In genomic region chr3:15601399-15602145, GRCh38 we compare ENCODE assay signal across 8 cellular contexts. TPM values are rescaled to one million over a fixed set of nuclear protein-coding genes. Genes with fewer than 3 reads are reported as not detected.
DNase-seq lines count a peak whose midpoint lies in the region; FAIRE-seq and TF ChIP-seq lines count a peak whose summit lies in the region.

BTD (plus strand) TSS chr3:15601745; CDS start chr3:15635440, 33,695 bp downstream.
HACL1 (minus strand) TSS chr3:15601569; CDS start chr3:15601463, 106 bp downstream.

- H3K9me2 ChIP-seq in MM.1S (replicated peaks; ENCODE audit: insufficient read depth, low read length): no peaks in the 10 kb centered on the region

- FAIRE-seq in H54 (lab: Jason Lieb, UNC): peak; percentile 97

- H4K20me1 ChIP-seq in MM.1S (ENCODE audit: insufficient read depth, low read length): no peaks in the 10 kb centered on the region

- H3K4me1 ChIP-seq in ES-I3 (ENCODE audit: insufficient read depth, low read length) (0 out of 2 replicates have a peak, but pooled peaks cover 5% of the 10 kb centered on the region), MM.1S (ENCODE audit: low read length) (peaks cover 8% of the 10 kb centered on the region; the same call in 1 of the 2 replicates), tibial artery (peaks cover 0 to 20% (median 12%) of the 10 kb centered on the region in 4 donors)

- H3K27me3 Mint-ChIP-seq in osteocyte (ENCODE audit: unreplicated experiment): no peaks in the 10 kb centered on the region

- H3K4me3 ChIP-seq in MM.1S (ENCODE audit: low read length) (peak within 1 kb of the TSS; percentile 89), tibial artery (peak within 1 kb of the TSS; percentile 64 to 78)

- no peaks in the 10 kb centered on the region for H3K9me3 ChIP-seq in ES-I3 (ENCODE audit: control insufficient read depth, insufficient read depth, low read length)
- H3K9me3 ChIP-seq in MM.1S (replicated peaks; ENCODE audit: insufficient read depth, low read length): no peaks in the 10 kb centered on the region
- H3K9me3 ChIP-seq in tibial artery: no peaks in the 10 kb centered on the region

- no peaks in the 10 kb centered on the region for H3K9me3 Mint-ChIP-seq in osteocyte (ENCODE audit: unreplicated experiment)

- H3K36me3 ChIP-seq in ES-I3 (ENCODE audit: insufficient read depth, low read length) (peaks cover 4% of the 10 kb centered on the region; the same call in 1 of the 2 replicates), MM.1S (replicated peaks; ENCODE audit: insufficient read depth, low read length) (no peaks in the 10 kb centered on the region), tibial artery (peaks cover 9 to 24% (median 14%) of the 10 kb centered on the region in 3 donors)

- no peaks in the 10 kb centered on the region for H3K27me3 ChIP-seq in MM.1S (replicated peaks; ENCODE audit: insufficient read depth, low read length)
- H3K27me3 ChIP-seq in tibial artery: no peaks in the 10 kb centered on the region

- H3F3A ChIP-seq in MM.1S (ENCODE audit: insufficient read depth, low read length): peaks cover 9% of the 10 kb centered on the region; the same call in 1 of the 2 replicates

- H3K4me2 ChIP-seq in MM.1S (ENCODE audit: low read depth, low read length): peak within 1 kb of the TSS; percentile 91

- H3K27ac Mint-ChIP-seq in osteocyte (ENCODE audit: unreplicated experiment): peak within 1 kb of the TSS; percentile 99

- intact Hi-C loops in tibial artery (cut with DNase I; ENCODE audit: low total_unique reads): no loop called here

- peaks cover 34% of the 10 kb centered on the region for H3K4me1 Mint-ChIP-seq in osteocyte (ENCODE audit: unreplicated experiment)

- peak within 1 kb of the TSS; percentile 100 for H3K4me3 Mint-ChIP-seq in osteocyte (ENCODE audit: unreplicated experiment)

- peak; percentile 29 for TF ChIP-seq CTCF in MM.1S (IDR thresholded peaks at IDR 0.05; ENCODE audit: low read length)
- peak; percentile 43 for TF ChIP-seq CTCF in osteocyte (IDR thresholded peaks at IDR 0.05)
- TF ChIP-seq CTCF in tibial artery (IDR thresholded peaks at IDR 0.05): peak; percentile 7 to 27

- DNase-seq in H54 (ENCODE audit: insufficient read length, low spot score) (peak; percentile 79), MM.1S (peak; percentile 99), germinal center (ENCODE audit: low spot score) (peak; percentile 97), osteocyte (ENCODE audit: extremely low spot score, unreplicated experiment) (peak; percentile 99), tibial artery (peak; percentile 98 to 99), NCI-H2196 (lab: John Stamatoyannopoulos, UW; ENCODE audit: unreplicated experiment) (no peak)
- DNase-seq in activated effector memory CD4-positive, alpha-beta T cell treated with Interleukin-2 at 50 U/mL for 16 hours: peak; percentile 96

- H3K36me3 Mint-ChIP-seq in osteocyte (ENCODE audit: unreplicated experiment): peaks cover 30% of the 10 kb centered on the region

- H2AFZ ChIP-seq in MM.1S (ENCODE audit: low read length): peak within 1 kb of the TSS; percentile 91

- H3K9ac ChIP-seq in ES-I3 (ENCODE audit: low read depth, low read length): peak within 1 kb of the TSS; percentile 80
- H3K9ac ChIP-seq in MM.1S (ENCODE audit: low read length): peak within 1 kb of the TSS; percentile 78

- H3K79me2 ChIP-seq in MM.1S (ENCODE audit: low read length): peaks cover 14% of the 10 kb centered on the region

- H3K27ac ChIP-seq in MM.1S (ENCODE audit: low read length): peak within 1 kb of the TSS; percentile 77
- H3K27ac ChIP-seq in tibial artery: peak within 1 kb of the TSS; percentile 82 to 85

- TF ChIP-seq POLR2A in H54 (IDR thresholded peaks at IDR 0.05; ENCODE audit: low read depth, low read length): peak; percentile 89

RNA-seq across cellular contexts. Expression of gene BTD, which starts in this region (rescaled TPM):
- 28.0 and 28.9 TPM in 2 replicates for total RNA-seq in osteocyte

RNA-seq across cellular contexts. Expression of gene HACL1, which starts in this region (rescaled TPM):
- total RNA-seq in osteocyte: 23.7 and 24.7 TPM in 2 replicates
